In genomic region chr1:97385536-97385935, GRCh38 we compare ENCODE assay signal across 28 cellular contexts.
"Had no signal": no experiment of that assay in that cellular context is flagged by ENCODE, and none has a peak within 500 bp of the region (broad histone marks: within the 10 kb centered on the region; RNA-seq: fewer than 3 reads in every experiment).

No MANE protein-coding gene starts in this region.

- H3K27me3 ChIP-seq: dorsolateral prefrontal cortex, esophagus squamous epithelium, gastrocnemius medialis, sigmoid colon, spleen, vagina had no signal

- H3K4me1 ChIP-seq: gastrocnemius medialis, spleen had no signal

- ATAC-seq: activated CD8-positive, alpha-beta memory T cell treated with anti-CD3 and anti-CD28 coated beads, Interleukin-2, amount 10 ng/mL, durations not matched to agents 7 days and 5 days; activated naive CD8-positive, alpha-beta T cell treated with anti-CD3 and anti-CD28 coated beads, Interleukin-2, amount 50 U/mL, for 24 hours; gastrocnemius medialis; left ventricle myocardium superior; natural killer cell had no signal

- DNase-seq: activated CD4-positive, alpha-beta memory T cell treated with anti-CD3 and anti-CD28 coated beads, Interleukin-2, amount 10 ng/mL, durations not matched to agents 7 days and 5 days; activated CD4-positive, alpha-beta T cell treated with anti-CD3 and anti-CD28 coated beads for 48 hours; activated CD8-positive, alpha-beta memory T cell treated with anti-CD3 and anti-CD28 coated beads, Interleukin-2, amount 10 ng/mL, durations not matched to agents 7 days and 5 days; activated gamma-delta T cell; activated naive CD4-positive, alpha-beta T cell treated with anti-CD3 and anti-CD28 coated beads, Interleukin-2, amount 50 U/mL, for 16 hours; activated naive CD8-positive, alpha-beta T cell treated with anti-CD3 and anti-CD28 coated beads, Interleukin-2, amount 50 U/mL, for 24 hours; activated T-cell treated with anti-CD3 and anti-CD28 coated beads for 4 hours; anterior cingulate cortex; central memory CD4-positive, alpha-beta T cell; dorsolateral prefrontal cortex; esophagus squamous epithelium; gastrocnemius medialis; head of caudate nucleus; hypothalamus; left ventricle myocardium superior; mammary epithelial cell; natural killer cell; retina; sigmoid colon; spleen; stimulated activated CD4-positive, alpha-beta T cell treated with anti-CD3 and anti-CD28 coated beads, Interleukin-4, amount 100 ng/mL, for 1 hour; stimulated activated naive CD4-positive, alpha-beta T cell had no signal

- H3K4me3 Mint-ChIP-seq: activated CD4-positive, alpha-beta memory T cell treated with anti-CD3 and anti-CD28 coated beads, Interleukin-2, amount 10 ng/mL, durations not matched to agents 7 days and 5 days; activated CD8-positive, alpha-beta memory T cell treated with anti-CD3 and anti-CD28 coated beads, Interleukin-2, amount 10 ng/mL, durations not matched to agents 7 days and 5 days; activated naive CD8-positive, alpha-beta T cell treated with anti-CD3 and anti-CD28 coated beads, Interleukin-2, amount 50 U/mL, for 24 hours; activated T-helper 1 cell treated with anti-CD3 and anti-CD28 coated beads, Interleukin-12 subunit alpha, Interleukin-12 subunit beta, Interleukin-2, Interleukin-4 antibody, amounts not matched to agents 30 ng/mL and 10 ng/mL and 1 ng/mL, durations not matched to agents 14 hours and 24 hours and 36 hours; mesothelial cell of epicardium; natural killer cell; type B pancreatic cell had no signal

- H3K4me3 ChIP-seq: dorsolateral prefrontal cortex, esophagus squamous epithelium, gastrocnemius medialis, sigmoid colon, spleen, thoracic aorta, vagina had no signal

- H3K36me3 ChIP-seq: esophagus squamous epithelium, gastrocnemius medialis, sigmoid colon, thoracic aorta, vagina had no signal

- H3K27ac ChIP-seq: dorsolateral prefrontal cortex, esophagus squamous epithelium, gastrocnemius medialis, sigmoid colon, spleen, vagina had no signal

- H3K27ac Mint-ChIP-seq: activated CD4-positive, alpha-beta memory T cell treated with anti-CD3 and anti-CD28 coated beads, Interleukin-2, amount 10 ng/mL, durations not matched to agents 7 days and 5 days; activated CD8-positive, alpha-beta memory T cell treated with anti-CD3 and anti-CD28 coated beads, Interleukin-2, amount 10 ng/mL, durations not matched to agents 7 days and 5 days; activated naive CD8-positive, alpha-beta T cell treated with anti-CD3 and anti-CD28 coated beads, Interleukin-2, amount 50 U/mL, for 24 hours; activated T-helper 1 cell treated with anti-CD3 and anti-CD28 coated beads, Interleukin-12 subunit alpha, Interleukin-12 subunit beta, Interleukin-2, Interleukin-4 antibody, amounts not matched to agents 30 ng/mL and 10 ng/mL and 1 ng/mL, durations not matched to agents 14 hours and 24 hours and 36 hours; mesothelial cell of epicardium; natural killer cell; progenitor cell of endocrine pancreas; type B pancreatic cell had no signal

- H3K36me3 Mint-ChIP-seq: mesothelial cell of epicardium, natural killer cell, type B pancreatic cell had no signal

- H3K4me1 Mint-ChIP-seq: activated CD4-positive, alpha-beta memory T cell treated with anti-CD3 and anti-CD28 coated beads, Interleukin-2, amount 10 ng/mL, durations not matched to agents 7 days and 5 days; activated CD8-positive, alpha-beta memory T cell treated with anti-CD3 and anti-CD28 coated beads, Interleukin-2, amount 10 ng/mL, durations not matched to agents 7 days and 5 days; activated naive CD8-positive, alpha-beta T cell treated with anti-CD3 and anti-CD28 coated beads, Interleukin-2, amount 50 U/mL, for 24 hours had no signal

- H3K9me3 Mint-ChIP-seq: activated CD4-positive, alpha-beta memory T cell treated with anti-CD3 and anti-CD28 coated beads, Interleukin-2, amount 10 ng/mL, durations not matched to agents 7 days and 5 days; activated naive CD8-positive, alpha-beta T cell treated with anti-CD3 and anti-CD28 coated beads, Interleukin-2, amount 50 U/mL, for 24 hours; activated T-helper 1 cell treated with anti-CD3 and anti-CD28 coated beads, Interleukin-12 subunit alpha, Interleukin-12 subunit beta, Interleukin-2, Interleukin-4 antibody, amounts not matched to agents 30 ng/mL and 10 ng/mL and 1 ng/mL, durations not matched to agents 14 hours and 24 hours and 36 hours; mesothelial cell of epicardium; natural killer cell had no signal

- H3K27me3 Mint-ChIP-seq: activated CD4-positive, alpha-beta memory T cell treated with anti-CD3 and anti-CD28 coated beads, Interleukin-2, amount 10 ng/mL, durations not matched to agents 7 days and 5 days; activated CD8-positive, alpha-beta memory T cell treated with anti-CD3 and anti-CD28 coated beads, Interleukin-2, amount 10 ng/mL, durations not matched to agents 7 days and 5 days; activated naive CD8-positive, alpha-beta T cell treated with anti-CD3 and anti-CD28 coated beads, Interleukin-2, amount 50 U/mL, for 24 hours; progenitor cell of endocrine pancreas; type B pancreatic cell had no signal

- H3K9me3 ChIP-seq: esophagus squamous epithelium, gastrocnemius medialis, sigmoid colon, spleen, thoracic aorta, vagina had no signal
